In the genomic region with DNA sequence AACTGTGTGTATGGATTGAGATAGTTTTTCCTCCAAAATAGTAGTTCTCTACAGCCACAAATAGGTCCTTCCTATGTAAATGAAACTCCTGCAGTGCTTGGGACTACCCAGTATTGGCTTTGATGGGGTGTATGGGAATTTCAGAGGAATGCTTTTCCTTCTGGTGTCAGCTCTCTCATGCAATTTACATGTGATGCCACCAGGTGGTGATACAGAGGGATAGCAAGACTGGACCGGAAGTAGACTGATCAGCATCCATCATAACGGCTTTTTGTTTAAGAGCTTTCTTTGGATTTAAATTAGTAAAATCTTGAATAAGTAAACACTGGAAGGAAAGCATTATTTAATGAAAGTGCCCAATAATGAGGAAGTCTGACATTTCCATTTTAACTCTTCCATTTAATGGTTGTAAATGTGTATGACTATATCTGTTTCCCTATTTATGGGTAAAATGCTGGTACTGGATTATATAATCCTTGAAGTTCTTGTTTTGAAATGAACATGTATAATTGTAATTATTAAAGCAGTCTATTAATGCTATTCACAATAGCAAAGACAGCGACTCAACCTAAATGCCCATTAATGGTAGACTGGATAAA, we compare ENCODE assay signal across 8 cellular contexts. TPM values are rescaled to one million over a fixed set of nuclear protein-coding genes. Genes with fewer than 3 reads are reported as not detected.
DNase-seq lines count a peak whose midpoint lies in the region; ATAC-seq and TF ChIP-seq lines count a peak whose summit lies in the region.

No MANE protein-coding gene starts in this region.

- no peak overlapping the region for H4K91ac ChIP-seq in trophoblast cell (ENCODE audit: low read depth, low read length)

- intact Hi-C loops in activated CD4-positive, alpha-beta T cell treated with anti-CD3 and anti-CD28 coated beads for 36 hours (cut with DNase I, micrococcal nuclease), result no loop called here
- intact Hi-C loops in activated CD4-positive, alpha-beta T cell treated with anti-CD3 and anti-CD28 coated beads, Interleukin-2, amount 10 ng/mL, durations not matched to agents 24 days and 14 days (cut with micrococcal nuclease), result no loop called here

- peak; percentile 9 for DNase-seq in activated CD4-positive, alpha-beta T cell treated with anti-CD3 and anti-CD28 coated beads for 36 hours
- no peak for DNase-seq in activated CD4-positive, alpha-beta T cell treated with anti-CD3 and anti-CD28 coated beads, Interleukin-2, amount 10 ng/mL, durations not matched to agents 24 days and 14 days
- DNase-seq in LoVo (ENCODE audit: low spot score) (peak; percentile 29), astrocyte of the spinal cord (ENCODE audit: low read depth, low spot score) (peak; percentile 13), trophoblast cell (peak; percentile 8 to 64), retina (no peak), T-cell (no peak)

- WGBS in trophoblast cell (ENCODE audit: extremely low coverage, insufficient coverage, insufficient read length), result no CpG with 5 or more reads among the region's 3 CpGs

- peak; percentile 60 for TF ChIP-seq CTCF in astrocyte of the spinal cord (IDR thresholded peaks at IDR 0.05; ENCODE audit: low read depth, low read length)

- H3K4me1 ChIP-seq in trophoblast cell (ENCODE audit: control insufficient read depth in 1 of 2, insufficient read depth in 2 of 2, low read length in 2 of 2), result no peaks in the 10 kb centered on the region

- H3K79me1 ChIP-seq in trophoblast cell (ENCODE audit: low read length), result no peaks in the 10 kb centered on the region

- no peak overlapping the region for H4K12ac ChIP-seq in trophoblast cell (ENCODE audit: low read depth, low read length)

- H3K4me1 Mint-ChIP-seq in activated CD4-positive, alpha-beta T cell treated with anti-CD3 and anti-CD28 coated beads for 36 hours, result no peaks in the 10 kb centered on the region
- no peaks in the 10 kb centered on the region for H3K4me1 Mint-ChIP-seq in activated CD4-positive, alpha-beta T cell treated with anti-CD3 and anti-CD28 coated beads, Interleukin-2, amount 10 ng/mL, durations not matched to agents 24 days and 14 days
- no peaks in the 10 kb centered on the region for H3K4me1 Mint-ChIP-seq in T-cell

- CTCF ChIA-PET in activated CD4-positive, alpha-beta T cell treated with anti-CD3 and anti-CD28 coated beads for 36 hours (lab: Charles Lee), result interaction anchor here (0.7 to 1.6 kb wide), 5 partner anchors 17 to 1547 kb away, joined by 3 to 4 read pairs (median 3); no protein-coding TSS in a partner anchor
- CTCF ChIA-PET in T-cell (lab: Charles Lee), result no interaction called here

- H3K36me3 ChIP-seq in trophoblast cell (ENCODE audit: control insufficient read depth in 1 of 2, insufficient read depth in 2 of 2, low read length in 2 of 2), result no peaks in the 10 kb centered on the region

- H2AFZ ChIP-seq in trophoblast cell (ENCODE audit: insufficient read depth, low read length, poor library complexity), result no peak overlapping the region

- no peak overlapping the region for H2BK120ac ChIP-seq in trophoblast cell (ENCODE audit: insufficient read depth, low read length, poor library complexity)

- H3K14ac ChIP-seq in trophoblast cell (ENCODE audit: low read length), result no peak overlapping the region

- H3K79me2 ChIP-seq in trophoblast cell (ENCODE audit: control insufficient read depth, insufficient read depth, low read length, poor library complexity), result no peaks in the 10 kb centered on the region

- H3K4me3 ChIP-seq in astrocyte of the spinal cord (ENCODE audit: low read depth, low read length) (no peak overlapping the region), trophoblast cell (ENCODE audit: low read depth, low read length) (no peak overlapping the region)

- H2BK5ac ChIP-seq in trophoblast cell (ENCODE audit: low read depth, low read length, poor library complexity), result no peak overlapping the region

- H2AK5ac ChIP-seq in trophoblast cell (ENCODE audit: low read length), result no peak overlapping the region

- H3K23ac ChIP-seq in trophoblast cell (ENCODE audit: low read length), result no peak overlapping the region

- POLR2A ChIA-PET in activated CD4-positive, alpha-beta T cell treated with anti-CD3 and anti-CD28 coated beads for 36 hours (lab: Charles Lee), result no interaction called here
- POLR2A ChIA-PET in T-cell (lab: Charles Lee), result no interaction called here

- no peak overlapping the region for H3K4me2 ChIP-seq in trophoblast cell (ENCODE audit: low read length)

- in situ Hi-C loops in astrocyte of the spinal cord (cut with HindIII; ENCODE audit: low sequenced_read_pairs), result no loop called here

- no peak for ATAC-seq in activated CD4-positive, alpha-beta T cell treated with anti-CD3 and anti-CD28 coated beads for 36 hours
- no peak for ATAC-seq in HG03108 (IDR thresholded peaks at IDR 0.05; ENCODE audit: unreplicated experiment)
- no peak for ATAC-seq in T-cell (replicated peaks in 1 of 4)

- H3K27ac ChIP-seq in trophoblast cell (ENCODE audit: low read depth, low read length), result no peak overlapping the region

- no peaks in the 10 kb centered on the region for H3K9me3 Mint-ChIP-seq in activated CD4-positive, alpha-beta T cell treated with anti-CD3 and anti-CD28 coated beads for 36 hours (ENCODE audit: low read depth)
- H3K9me3 Mint-ChIP-seq in activated CD4-positive, alpha-beta T cell treated with anti-CD3 and anti-CD28 coated beads, Interleukin-2, amount 10 ng/mL, durations not matched to agents 24 days and 14 days, result no peaks in the 10 kb centered on the region
- H3K9me3 Mint-ChIP-seq in T-cell, result peaks cover 0 to 5% (median 4%) of the 10 kb centered on the region in 3 donors

- no peak overlapping the region for H3K18ac ChIP-seq in trophoblast cell (ENCODE audit: low read length)

- peaks cover 3% of the 10 kb centered on the region for H3K27me3 Mint-ChIP-seq in activated CD4-positive, alpha-beta T cell treated with anti-CD3 and anti-CD28 coated beads for 36 hours
- H3K27me3 Mint-ChIP-seq in activated CD4-positive, alpha-beta T cell treated with anti-CD3 and anti-CD28 coated beads, Interleukin-2, amount 10 ng/mL, durations not matched to agents 24 days and 14 days, result no peaks in the 10 kb centered on the region
- peaks cover 0 to 6% of the 10 kb centered on the region in 2 donors for H3K27me3 Mint-ChIP-seq in T-cell

- no peak overlapping the region for H4K8ac ChIP-seq in trophoblast cell (ENCODE audit: low read depth, low read length)

- no peaks in the 10 kb centered on the region for H3K27me3 ChIP-seq in trophoblast cell (ENCODE audit: insufficient read depth, low read length)

- H3K9ac ChIP-seq in trophoblast cell (ENCODE audit: low read length), result no peak overlapping the region

- no peak overlapping the region for H2BK12ac ChIP-seq in trophoblast cell (ENCODE audit: low read length)

- H3K4ac ChIP-seq in trophoblast cell (ENCODE audit: low read depth, low read length), result no peak overlapping the region

- H3K36me3 Mint-ChIP-seq in activated CD4-positive, alpha-beta T cell treated with anti-CD3 and anti-CD28 coated beads for 36 hours (ENCODE audit: low read depth), result no peaks in the 10 kb centered on the region
- no peaks in the 10 kb centered on the region for H3K36me3 Mint-ChIP-seq in activated CD4-positive, alpha-beta T cell treated with anti-CD3 and anti-CD28 coated beads, Interleukin-2, amount 10 ng/mL, durations not matched to agents 24 days and 14 days (ENCODE audit: low read depth)
- no peaks in the 10 kb centered on the region for H3K36me3 Mint-ChIP-seq in T-cell

- no peak overlapping the region for H3K4me3 Mint-ChIP-seq in activated CD4-positive, alpha-beta T cell treated with anti-CD3 and anti-CD28 coated beads for 36 hours
- no peak overlapping the region for H3K4me3 Mint-ChIP-seq in activated CD4-positive, alpha-beta T cell treated with anti-CD3 and anti-CD28 coated beads, Interleukin-2, amount 10 ng/mL, durations not matched to agents 24 days and 14 days
- H3K4me3 Mint-ChIP-seq in T-cell, result no peak overlapping the region

- H3K9me3 ChIP-seq in trophoblast cell (ENCODE audit: insufficient read depth, low read depth, low read length), result no peaks in the 10 kb centered on the region

- no peak overlapping the region for H3K27ac Mint-ChIP-seq in activated CD4-positive, alpha-beta T cell treated with anti-CD3 and anti-CD28 coated beads for 36 hours
- no peak overlapping the region for H3K27ac Mint-ChIP-seq in activated CD4-positive, alpha-beta T cell treated with anti-CD3 and anti-CD28 coated beads, Interleukin-2, amount 10 ng/mL, durations not matched to agents 24 days and 14 days
- no peak overlapping the region for H3K27ac Mint-ChIP-seq in T-cell

RNA-seq across cellular contexts. Expression of a gene that starts 22.7 kb away (rescaled TPM):
- not detected for total RNA-seq in activated CD4-positive, alpha-beta T cell treated with anti-CD3 and anti-CD28 coated beads for 36 hours
- not detected in 2 replicates for total RNA-seq in activated CD4-positive, alpha-beta T cell treated with anti-CD3 and anti-CD28 coated beads, Interleukin-2, amount 10 ng/mL, durations not matched to agents 24 days and 14 days
- 0.92 and 1.2 TPM in 2 replicates for polyA plus RNA-seq in trophoblast cell (2013)
- under 1 TPM in 1 of 5 donors, not detected in 4; 0.16 TPM for total RNA-seq in T-cell

Comparison
In these comparisons a context has a peak if more than half of its experiments do, and no peak if none do; other contexts are left out.
1. DNase-seq: peak in activated CD4-positive, alpha-beta T cell treated with anti-CD3 and anti-CD28 coated beads for 36 hours (single experiment), LoVo (single experiment), astrocyte of the spinal cord (single experiment) and trophoblast cell (2 of 2); none in activated CD4-positive, alpha-beta T cell treated with anti-CD3 and anti-CD28 coated beads, Interleukin-2, amount 10 ng/mL, durations not matched to agents 24 days and 14 days (single experiment), retina (single experiment) and T-cell (0 of 34).